Comparison of ENCODE assay signal across 6 cellular contexts in the genomic region with DNA sequence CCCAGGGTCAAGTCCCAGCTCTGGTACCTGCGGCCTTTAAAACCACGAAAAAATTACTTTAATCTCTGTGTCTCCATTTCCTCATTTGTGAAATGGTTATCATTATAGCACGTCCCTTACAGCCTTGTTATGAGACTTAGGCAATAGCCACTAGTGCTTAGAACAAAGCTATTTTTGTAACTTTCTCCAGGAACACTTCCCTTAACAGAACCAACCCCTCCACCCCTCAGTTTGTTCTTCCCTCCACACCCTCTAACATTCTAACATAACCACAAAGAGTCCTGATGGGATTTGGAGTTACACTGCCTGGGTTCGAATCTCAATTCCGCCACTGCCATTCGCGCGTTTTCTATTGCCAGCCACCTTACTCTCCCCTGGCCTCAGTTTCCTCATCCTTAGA.
DNase-seq lines count a peak whose midpoint lies in the region; ATAC-seq and TF ChIP-seq lines count a peak whose summit lies in the region.
"Not testable (repeated sequence)": the region's sequence is repeated elsewhere in the genome, so short reads cannot be mapped to it uniquely, and the experiment has no call there.

No MANE protein-coding gene starts in this region.

- intact Hi-C loops in Right ventricle myocardium superior (cut with DNase I); left ventricle myocardium superior (cut with micrococcal nuclease); left lung (cut with DNase I); mucosa of descending colon (cut with DNase I, micrococcal nuclease); sciatic nerve (cut with DNase I): not testable (repeated sequence)

- not testable (repeated sequence) for H3K36me3 ChIP-seq in left lung; mucosa of descending colon (ENCODE audit: low read depth); upper lobe of left lung

- not testable (repeated sequence) for H3K9me3 ChIP-seq in left lung, mucosa of descending colon, upper lobe of left lung

- not testable (repeated sequence) for DNase-seq in Right ventricle myocardium superior; left ventricle myocardium superior; left lung; mucosa of descending colon; sciatic nerve (ENCODE audit: low spot score); upper lobe of left lung

- not testable (repeated sequence) for H3K27ac ChIP-seq in left lung, upper lobe of left lung

- not testable (repeated sequence) for H3K4me1 ChIP-seq in left lung; mucosa of descending colon (ENCODE audit: low read depth); upper lobe of left lung

- no CpG with 5 or more reads among the region's 8 CpGs for WGBS in upper lobe of left lung, 2 donors

- TF ChIP-seq CTCF in left lung (IDR thresholded peaks at IDR 0.05); mucosa of descending colon (IDR thresholded peaks at IDR 0.05); upper lobe of left lung (IDR thresholded peaks at IDR 0.05): not testable (repeated sequence)

- TF ChIP-seq POLR2A in upper lobe of left lung (IDR thresholded peaks at IDR 0.05) = not testable (repeated sequence)

- ATAC-seq in Right ventricle myocardium superior (ENCODE audit: poor library complexity) (peak; percentile 38), left ventricle myocardium superior (peak; percentile 55), left lung (peak; percentile 51), mucosa of descending colon (peak; percentile 24), sciatic nerve (peak; percentile 49), upper lobe of left lung (ENCODE audit: low FRiP score in 2 of 2) (peak; percentile 55 to 62)

- H3K27me3 ChIP-seq in left lung, upper lobe of left lung: not testable (repeated sequence)

- not testable (repeated sequence) for TF ChIP-seq EP300 in upper lobe of left lung (IDR thresholded peaks at IDR 0.05)

- not testable (repeated sequence) for H3K4me3 ChIP-seq in left lung, mucosa of descending colon, upper lobe of left lung
